In the genomic region with DNA sequence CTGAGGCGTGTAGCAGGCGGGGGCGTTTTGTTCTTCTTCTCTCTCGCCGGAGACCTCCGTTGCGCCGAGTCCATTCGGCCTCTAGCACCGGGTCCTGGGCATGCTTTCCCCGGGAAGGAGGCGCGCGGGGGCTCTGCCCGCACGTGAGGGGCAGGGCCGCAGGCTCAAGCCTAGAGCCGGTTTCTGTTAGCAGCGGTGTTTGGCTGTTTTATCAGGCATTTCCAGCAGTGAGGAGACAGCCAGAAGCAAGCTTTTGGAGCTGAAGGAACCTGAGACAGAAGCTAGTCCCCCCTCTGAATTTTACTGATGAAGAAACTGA, we compare ENCODE assay signal across 1 cellular context.
TF ChIP-seq lines count a peak whose summit lies in the region.

No MANE protein-coding gene starts in this region.

TF ChIP-seq in HepG2, 621 proteins besides CTCF, POLR2A, EP300 and RAD21 (continued from another document and continues in another):
- TF ChIP-seq KMT2A (CRISPR knock-in tag; IDR thresholded peaks at IDR 0.05) (0 out of 2 replicates have a peak, but pooled peaks have one; percentile 3), E2F2 (CRISPR knock-in tag; IDR thresholded peaks at IDR 0.05; ENCODE audit: borderline replicate concordance) (no peak), PHF8 (CRISPR knock-in tag; IDR thresholded peaks at IDR 0.05) (0 out of 2 replicates have a peak, but pooled peaks have one; percentile 4), ZNF788 (CRISPR knock-in tag; IDR thresholded peaks at IDR 0.05; ENCODE audit: borderline replicate concordance) (peak; percentile 49; the same call in 1 of the 2 replicates), ZNF44 (CRISPR knock-in tag; IDR thresholded peaks at IDR 0.05) (no peak), ZFP1 (CRISPR knock-in tag; IDR thresholded peaks at IDR 0.05) (no peak), HIVEP1 (CRISPR knock-in tag; IDR thresholded peaks at IDR 0.05) (peak; percentile 52; the same call in 1 of the 2 replicates), CCDC6 (CRISPR knock-in tag; IDR thresholded peaks at IDR 0.05) (no peak), ZNF672 (CRISPR knock-in tag; IDR thresholded peaks at IDR 0.05) (no peak), ZNF354B (CRISPR knock-in tag; IDR thresholded peaks at IDR 0.05) (no peak), HOMEZ (CRISPR knock-in tag; IDR thresholded peaks at IDR 0.05; ENCODE audit: low read depth) (no peak), POLR2AphosphoS2 (IDR thresholded peaks at IDR 0.05; ENCODE audit: low read depth, low read length) (no peak), ZKSCAN1 (IDR thresholded peaks at IDR 0.05; ENCODE audit: low read length) (no peak), XRCC5 (optimal IDR thresholded peaks at IDR 0.05; ENCODE audit: low read length) (peak; percentile 9), ZNF879 (CRISPR knock-in tag; IDR thresholded peaks at IDR 0.05) (no peak), MTA1 (CRISPR knock-in tag; IDR thresholded peaks at IDR 0.05; ENCODE audit: borderline replicate concordance) (no peak), BCL6 (CRISPR knock-in tag; IDR thresholded peaks at IDR 0.05) (no peak), TBX2 (CRISPR knock-in tag; IDR thresholded peaks at IDR 0.05; ENCODE audit: borderline replicate concordance) (peak; percentile 56; the same call in 1 of the 2 replicates), ZUFSP (CRISPR knock-in tag; IDR thresholded peaks at IDR 0.05; ENCODE audit: borderline replicate concordance) (no peak), SAP130 (CRISPR knock-in tag; IDR thresholded peaks at IDR 0.05; ENCODE audit: low read depth) (peak; percentile 46; the same call in 1 of the 2 replicates), PHB2 (IDR thresholded peaks at IDR 0.05; ENCODE audit: partially characterized antibody) (no peak), REXO4 (CRISPR knock-in tag; IDR thresholded peaks at IDR 0.05; ENCODE audit: borderline replicate concordance) (no peak), USF2 (IDR thresholded peaks at IDR 0.05; ENCODE audit: low read depth, low read length) (no peak), USF2 (CRISPR knock-in tag; IDR thresholded peaks at IDR 0.05; ENCODE audit: borderline replicate concordance) (no peak), ZNF264 (CRISPR knock-in tag; IDR thresholded peaks at IDR 0.05) (no peak), KLF9 (CRISPR knock-in tag; IDR thresholded peaks at IDR 0.05; ENCODE audit: low read depth) (no peak), KLF6 (CRISPR knock-in tag; IDR thresholded peaks at IDR 0.05) (no peak), HOXA7 (CRISPR knock-in tag; IDR thresholded peaks at IDR 0.05) (no peak), ETV6 (CRISPR knock-in tag; conservative IDR thresholded peaks at IDR 0.05) (no peak), BHLHE40 (IDR thresholded peaks at IDR 0.05; ENCODE audit: low read length) (peak; percentile 64)
- TF ChIP-seq, protein P1, sequence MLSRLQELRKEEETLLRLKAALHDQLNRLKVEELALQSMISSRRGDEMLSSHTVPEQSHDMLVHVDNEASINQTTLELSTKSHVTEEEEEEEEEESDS (CRISPR knock-in tag; IDR thresholded peaks at IDR 0.05; ENCODE audit: borderline replicate concordance) = no peak
- TF ChIP-seq, protein P2, sequence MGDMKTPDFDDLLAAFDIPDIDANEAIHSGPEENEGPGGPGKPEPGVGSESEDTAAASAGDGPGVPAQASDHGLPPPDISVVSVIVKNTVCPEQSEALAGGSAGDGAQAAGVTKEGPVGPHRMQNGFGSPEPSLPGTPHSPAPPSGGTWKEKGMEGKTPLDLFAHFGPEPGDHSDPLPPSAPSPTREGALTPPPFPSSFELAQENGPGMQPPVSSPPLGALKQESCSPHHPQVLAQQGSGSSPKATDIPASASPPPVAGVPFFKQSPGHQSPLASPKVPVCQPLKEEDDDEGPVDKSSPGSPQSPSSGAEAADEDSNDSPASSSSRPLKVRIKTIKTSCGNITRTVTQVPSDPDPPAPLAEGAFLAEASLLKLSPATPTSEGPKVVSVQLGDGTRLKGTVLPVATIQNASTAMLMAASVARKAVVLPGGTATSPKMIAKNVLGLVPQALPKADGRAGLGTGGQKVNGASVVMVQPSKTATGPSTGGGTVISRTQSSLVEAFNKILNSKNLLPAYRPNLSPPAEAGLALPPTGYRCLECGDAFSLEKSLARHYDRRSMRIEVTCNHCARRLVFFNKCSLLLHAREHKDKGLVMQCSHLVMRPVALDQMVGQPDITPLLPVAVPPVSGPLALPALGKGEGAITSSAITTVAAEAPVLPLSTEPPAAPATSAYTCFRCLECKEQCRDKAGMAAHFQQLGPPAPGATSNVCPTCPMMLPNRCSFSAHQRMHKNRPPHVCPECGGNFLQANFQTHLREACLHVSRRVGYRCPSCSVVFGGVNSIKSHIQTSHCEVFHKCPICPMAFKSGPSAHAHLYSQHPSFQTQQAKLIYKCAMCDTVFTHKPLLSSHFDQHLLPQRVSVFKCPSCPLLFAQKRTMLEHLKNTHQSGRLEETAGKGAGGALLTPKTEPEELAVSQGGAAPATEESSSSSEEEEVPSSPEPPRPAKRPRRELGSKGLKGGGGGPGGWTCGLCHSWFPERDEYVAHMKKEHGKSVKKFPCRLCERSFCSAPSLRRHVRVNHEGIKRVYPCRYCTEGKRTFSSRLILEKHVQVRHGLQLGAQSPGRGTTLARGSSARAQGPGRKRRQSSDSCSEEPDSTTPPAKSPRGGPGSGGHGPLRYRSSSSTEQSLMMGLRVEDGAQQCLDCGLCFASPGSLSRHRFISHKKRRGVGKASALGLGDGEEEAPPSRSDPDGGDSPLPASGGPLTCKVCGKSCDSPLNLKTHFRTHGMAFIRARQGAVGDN (CRISPR knock-in tag; IDR thresholded peaks at IDR 0.05) = peak; percentile 68
- TF ChIP-seq, protein P3, sequence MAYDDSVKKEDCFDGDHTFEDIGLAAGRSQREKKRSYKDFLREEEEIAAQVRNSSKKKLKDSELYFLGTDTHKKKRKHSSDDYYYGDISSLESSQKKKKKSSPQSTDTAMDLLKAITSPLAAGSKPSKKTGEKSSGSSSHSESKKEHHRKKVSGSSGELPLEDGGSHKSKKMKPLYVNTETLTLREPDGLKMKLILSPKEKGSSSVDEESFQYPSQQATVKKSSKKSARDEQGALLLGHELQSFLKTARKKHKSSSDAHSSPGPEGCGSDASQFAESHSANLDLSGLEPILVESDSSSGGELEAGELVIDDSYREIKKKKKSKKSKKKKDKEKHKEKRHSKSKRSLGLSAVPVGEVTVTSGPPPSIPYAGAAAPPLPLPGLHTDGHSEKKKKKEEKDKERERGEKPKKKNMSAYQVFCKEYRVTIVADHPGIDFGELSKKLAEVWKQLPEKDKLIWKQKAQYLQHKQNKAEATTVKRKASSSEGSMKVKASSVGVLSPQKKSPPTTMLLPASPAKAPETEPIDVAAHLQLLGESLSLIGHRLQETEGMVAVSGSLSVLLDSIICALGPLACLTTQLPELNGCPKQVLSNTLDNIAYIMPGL (CRISPR knock-in tag; IDR thresholded peaks at IDR 0.05; ENCODE audit: borderline replicate concordance in 1 of 2, low read depth in 1 of 2) = peak in 1 of 2 experiments; percentile 14; a peak in 1 of 4 replicates
- TF ChIP-seq, protein P4, sequence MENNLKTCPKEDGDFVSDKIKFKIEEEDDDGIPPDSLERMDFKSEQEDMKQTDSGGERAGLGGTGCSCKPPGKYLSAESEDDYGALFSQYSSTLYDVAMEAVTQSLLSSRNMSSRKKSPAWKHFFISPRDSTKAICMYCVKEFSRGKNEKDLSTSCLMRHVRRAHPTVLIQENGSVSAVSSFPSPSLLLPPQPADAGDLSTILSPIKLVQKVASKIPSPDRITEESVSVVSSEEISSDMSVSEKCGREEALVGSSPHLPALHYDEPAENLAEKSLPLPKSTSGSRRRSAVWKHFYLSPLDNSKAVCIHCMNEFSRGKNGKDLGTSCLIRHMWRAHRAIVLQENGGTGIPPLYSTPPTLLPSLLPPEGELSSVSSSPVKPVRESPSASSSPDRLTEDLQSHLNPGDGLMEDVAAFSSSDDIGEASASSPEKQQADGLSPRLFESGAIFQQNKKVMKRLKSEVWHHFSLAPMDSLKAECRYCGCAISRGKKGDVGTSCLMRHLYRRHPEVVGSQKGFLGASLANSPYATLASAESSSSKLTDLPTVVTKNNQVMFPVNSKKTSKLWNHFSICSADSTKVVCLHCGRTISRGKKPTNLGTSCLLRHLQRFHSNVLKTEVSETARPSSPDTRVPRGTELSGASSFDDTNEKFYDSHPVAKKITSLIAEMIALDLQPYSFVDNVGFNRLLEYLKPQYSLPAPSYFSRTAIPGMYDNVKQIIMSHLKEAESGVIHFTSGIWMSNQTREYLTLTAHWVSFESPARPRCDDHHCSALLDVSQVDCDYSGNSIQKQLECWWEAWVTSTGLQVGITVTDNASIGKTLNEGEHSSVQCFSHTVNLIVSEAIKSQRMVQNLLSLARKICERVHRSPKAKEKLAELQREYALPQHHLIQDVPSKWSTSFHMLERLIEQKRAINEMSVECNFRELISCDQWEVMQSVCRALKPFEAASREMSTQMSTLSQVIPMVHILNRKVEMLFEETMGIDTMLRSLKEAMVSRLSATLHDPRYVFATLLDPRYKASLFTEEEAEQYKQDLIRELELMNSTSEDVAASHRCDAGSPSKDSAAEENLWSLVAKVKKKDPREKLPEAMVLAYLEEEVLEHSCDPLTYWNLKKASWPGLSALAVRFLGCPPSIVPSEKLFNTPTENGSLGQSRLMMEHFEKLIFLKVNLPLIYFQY (CRISPR knock-in tag; IDR thresholded peaks at IDR 0.05; ENCODE audit: borderline replicate concordance) = peak; percentile 0; the same call in 1 of the 2 replicates
- TF ChIP-seq, protein P5, sequence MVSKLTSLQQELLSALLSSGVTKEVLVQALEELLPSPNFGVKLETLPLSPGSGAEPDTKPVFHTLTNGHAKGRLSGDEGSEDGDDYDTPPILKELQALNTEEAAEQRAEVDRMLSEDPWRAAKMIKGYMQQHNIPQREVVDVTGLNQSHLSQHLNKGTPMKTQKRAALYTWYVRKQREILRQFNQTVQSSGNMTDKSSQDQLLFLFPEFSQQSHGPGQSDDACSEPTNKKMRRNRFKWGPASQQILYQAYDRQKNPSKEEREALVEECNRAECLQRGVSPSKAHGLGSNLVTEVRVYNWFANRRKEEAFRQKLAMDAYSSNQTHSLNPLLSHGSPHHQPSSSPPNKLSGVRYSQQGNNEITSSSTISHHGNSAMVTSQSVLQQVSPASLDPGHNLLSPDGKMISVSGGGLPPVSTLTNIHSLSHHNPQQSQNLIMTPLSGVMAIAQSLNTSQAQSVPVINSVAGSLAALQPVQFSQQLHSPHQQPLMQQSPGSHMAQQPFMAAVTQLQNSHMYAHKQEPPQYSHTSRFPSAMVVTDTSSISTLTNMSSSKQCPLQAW (CRISPR knock-in tag; IDR thresholded peaks at IDR 0.05) = no peak
